ENCODE assay signal across 8 cellular contexts in genomic region chr7:105934577-105935185, GRCh38. TPM values are rescaled to one million over a fixed set of nuclear protein-coding genes. Genes with fewer than 3 reads are reported as not detected.
DNase-seq lines count a peak whose midpoint lies in the region; ATAC-seq, FAIRE-seq and TF ChIP-seq lines count a peak whose summit lies in the region.

No MANE protein-coding gene starts in this region.

- H3K27me3 ChIP-seq in Caco-2 (replicated peaks; ENCODE audit: control insufficient read depth, insufficient read depth, low read length) (no peaks in the 10 kb centered on the region), heart right ventricle (no peaks in the 10 kb centered on the region), small intestine (ENCODE audit: control insufficient read depth in 2 of 2, insufficient read depth in 2 of 2, low read length in 2 of 2) (no peaks in the 10 kb centered on the region), tibial artery (no peaks in the 10 kb centered on the region)

- DNase-seq in Caco-2 = peak; percentile 50 to 59
- peak; percentile 29 to 30 for DNase-seq in Kasumi-1 (lab: John Stamatoyannopoulos, UW)
- DNase-seq in SK-MEL-5 (ENCODE audit: low read depth, low spot score) = peak; percentile 81
- DNase-seq in heart right ventricle = peak in 1 of 2 donors; percentile 16
- DNase-seq in small intestine = peak; percentile 38
- DNase-seq in activated CD4-positive, alpha-beta T cell treated with anti-CD3 and anti-CD28 coated beads for 36 hours = no peak
- DNase-seq in tibial artery = no peak

- BruUV-seq in Caco-2 (replicated peaks; lab: Mats Ljungman, UMichigan) = no TSS peak

- TF ChIP-seq CTCF in Caco-2 (IDR thresholded peaks at IDR 0.05; ENCODE audit: insufficient read depth in 1 of 2, low read depth in 1 of 2, low read length in 1 of 2, severe bottlenecking in 1 of 2, unreplicated experiment in 1 of 2) = peak; percentile 38 to 68
- TF ChIP-seq CTCF in heart right ventricle (IDR thresholded peaks at IDR 0.05) = peak in 7 of 9 donors; percentile 29 to 63 (median 43)
- peak in 1 of 2 experiments; percentile 21 for TF ChIP-seq CTCF in tibial artery (IDR thresholded peaks at IDR 0.05)

- no peak overlapping the region for H3K4me3 Mint-ChIP-seq in Caco-2 (ENCODE audit: unreplicated experiment)
- H3K4me3 Mint-ChIP-seq in activated CD4-positive, alpha-beta T cell treated with anti-CD3 and anti-CD28 coated beads for 36 hours = no peak overlapping the region

- POLR2A ChIA-PET in Caco-2 (lab: Charles Lee) = no interaction called here
- POLR2A ChIA-PET in activated CD4-positive, alpha-beta T cell treated with anti-CD3 and anti-CD28 coated beads for 36 hours (lab: Charles Lee) = no interaction called here

- H3K4me1 ChIP-seq in Caco-2 (no peaks in the 10 kb centered on the region), heart right ventricle (peaks cover 0 to 19% (median 2%) of the 10 kb centered on the region in 9 donors), small intestine (ENCODE audit: control insufficient read depth in 2 of 2, insufficient read depth in 1 of 2, low read depth in 1 of 2, low read length in 1 of 2) (no peaks in the 10 kb centered on the region), tibial artery (peaks cover 0 to 7% (median 3%) of the 10 kb centered on the region in 4 donors)

- no peaks in the 10 kb centered on the region for H3K9me3 Mint-ChIP-seq in Caco-2 (ENCODE audit: unreplicated experiment)
- H3K9me3 Mint-ChIP-seq in activated CD4-positive, alpha-beta T cell treated with anti-CD3 and anti-CD28 coated beads for 36 hours (ENCODE audit: low read depth) = no peaks in the 10 kb centered on the region

- no peaks in the 10 kb centered on the region for H3K36me3 ChIP-seq in Caco-2 (ENCODE audit: control insufficient read depth, insufficient read depth, low read length)
- no peaks in the 10 kb centered on the region for H3K36me3 ChIP-seq in heart right ventricle
- no peaks in the 10 kb centered on the region for H3K36me3 ChIP-seq in small intestine (ENCODE audit: control insufficient read depth in 2 of 2, insufficient read depth in 2 of 2, low read length in 2 of 2)
- no peaks in the 10 kb centered on the region for H3K36me3 ChIP-seq in tibial artery

- no peaks in the 10 kb centered on the region for H3K27me3 Mint-ChIP-seq in Caco-2 (ENCODE audit: insufficient read depth, unreplicated experiment)
- no peaks in the 10 kb centered on the region for H3K27me3 Mint-ChIP-seq in activated CD4-positive, alpha-beta T cell treated with anti-CD3 and anti-CD28 coated beads for 36 hours

- FAIRE-seq in small intestine (lab: Jason Lieb, UNC) = no peak

- H3K9me3 ChIP-seq in Caco-2 (no peaks in the 10 kb centered on the region), heart right ventricle (no peaks in the 10 kb centered on the region), small intestine (ENCODE audit: control insufficient read depth, low read depth) (no peaks in the 10 kb centered on the region), tibial artery (no peaks in the 10 kb centered on the region)

- H3K27ac Mint-ChIP-seq in Caco-2 (ENCODE audit: unreplicated experiment) = no peak overlapping the region
- no peak overlapping the region for H3K27ac Mint-ChIP-seq in activated CD4-positive, alpha-beta T cell treated with anti-CD3 and anti-CD28 coated beads for 36 hours

- H3K4me3 ChIP-seq in Caco-2 (ENCODE audit: low read depth, low read length) (no peak overlapping the region), heart right ventricle (no peak overlapping the region), small intestine (ENCODE audit: low read depth in 1 of 2, low read length in 2 of 2) (no peak overlapping the region), tibial artery (no peak overlapping the region)

- intact Hi-C loops in Caco-2 (cut with micrococcal nuclease; ENCODE audit: unreplicated experiment) (loop anchor here (1.0 to 2.0 kb wide), 4 partner anchors 75 to 218 kb away; no protein-coding TSS in a partner anchor), heart right ventricle (cut with DNase I) (loop anchor here in 8 of 10 donors (1.0 to 10.0 kb wide), 9 partner anchors 50 to 110 kb away; no protein-coding TSS in a partner anchor), tibial artery (cut with DNase I; ENCODE audit: low total_unique reads) (no loop called here)
- intact Hi-C loops in activated CD4-positive, alpha-beta T cell treated with anti-CD3 and anti-CD28 coated beads for 36 hours (cut with DNase I, micrococcal nuclease) = loop anchor here in 1 of 2 experiments (1.0 kb wide), 1 partner anchor 108 kb away; no protein-coding TSS in a partner anchor

- H3K27ac ChIP-seq in heart right ventricle = no peak overlapping the region
- no peak overlapping the region for H3K27ac ChIP-seq in small intestine (ENCODE audit: low read depth in 1 of 2, low read length in 1 of 2)
- no peak overlapping the region for H3K27ac ChIP-seq in tibial artery

- CTCF ChIA-PET in Caco-2 (lab: Charles Lee) = interaction anchor here (0.6 to 1.4 kb wide), 13 partner anchors 57 to 534 kb away, joined by 3 to 23 read pairs (median 3); no protein-coding TSS in a partner anchor
- CTCF ChIA-PET in activated CD4-positive, alpha-beta T cell treated with anti-CD3 and anti-CD28 coated beads for 36 hours (lab: Charles Lee) = interaction anchor here (0.7 to 1.4 kb wide), 6 partner anchors 10 to 112 kb away, joined by 3 to 8 read pairs (median 4); no protein-coding TSS in a partner anchor

- H3K4me1 Mint-ChIP-seq in Caco-2 (ENCODE audit: low read depth, unreplicated experiment) = peaks cover 1% of the 10 kb centered on the region
- H3K4me1 Mint-ChIP-seq in activated CD4-positive, alpha-beta T cell treated with anti-CD3 and anti-CD28 coated beads for 36 hours = peaks cover 5% of the 10 kb centered on the region

- H3K36me3 Mint-ChIP-seq in Caco-2 (ENCODE audit: insufficient read depth, unreplicated experiment) = peaks cover 4% of the 10 kb centered on the region
- H3K36me3 Mint-ChIP-seq in activated CD4-positive, alpha-beta T cell treated with anti-CD3 and anti-CD28 coated beads for 36 hours (ENCODE audit: low read depth) = no peaks in the 10 kb centered on the region

- in situ Hi-C loops in SK-MEL-5 (cut with HindIII; ENCODE audit: low pct_unique_long_range_greater_than_20kb, low sequenced_read_pairs) = no loop called here

- WGBS in heart right ventricle, 2 donors = 79 to 84% methylated on average over 7 of the region's 7 CpGs
- 86 to 89% (median 87%) methylated on average over 7 of the region's 7 CpGs for WGBS in small intestine, 3 donors

- ATAC-seq in heart right ventricle (peak; percentile 74 to 92 (median 78)), GM21390 (IDR thresholded peaks at IDR 0.05; ENCODE audit: unreplicated experiment) (no peak)
- ATAC-seq in activated CD4-positive, alpha-beta T cell treated with anti-CD3 and anti-CD28 coated beads for 36 hours = no peak

RNA-seq across cellular contexts. Expression of gene CDHR3, which starts 28.4 kb away (rescaled TPM):
- 9.2 and 12.0 TPM in 2 replicates for total RNA-seq in Caco-2 (2022)
- total RNA-seq in SK-MEL-5 (2014; rRNA removed; shearing (Covaris generic)) = 3.1 and 5.1 TPM in 2 replicates
- 4.4 and 5.6 TPM in 2 replicates for polyA plus RNA-seq in SK-MEL-5 (2015; cell fraction: cytosol; rRNA removed)
- polyA plus RNA-seq in SK-MEL-5 (2015; cell fraction: nucleus; rRNA removed) = 7.1 and 10.2 TPM in 2 replicates
- total RNA-seq in heart right ventricle = 10 to 100 TPM in 2 of 10 donors, 1 to 10 TPM in 7, under 1 TPM in 1; 0.59 to 14.2 (median 1.9) TPM
- 1 to 10 TPM in 1 of 2 donors, under 1 TPM in 1; 0.88 to 6.4 TPM for polyA plus RNA-seq in heart right ventricle
- 1 to 10 TPM; 4.1 to 6.3 (median 4.6) TPM for polyA plus RNA-seq in small intestine
- under 1 TPM; 0.55 to 0.93 TPM for total RNA-seq in activated CD4-positive, alpha-beta T cell treated with anti-CD3 and anti-CD28 coated beads for 36 hours

RNA-seq across cellular contexts. Expression of gene ATXN7L1, which starts 58.3 kb away (rescaled TPM):
- 14.1 and 18.2 TPM in 2 replicates for total RNA-seq in Caco-2 (2022)
- total RNA-seq in SK-MEL-5 (2014; rRNA removed; shearing (Covaris generic)) = 16.3 and 19.8 TPM in 2 replicates
- 12.4 and 13.3 TPM in 2 replicates for polyA plus RNA-seq in SK-MEL-5 (2015; cell fraction: cytosol; rRNA removed)
- polyA plus RNA-seq in SK-MEL-5 (2015; cell fraction: nucleus; rRNA removed) = 10.7 and 15.2 TPM in 2 replicates
- 1 to 10 TPM; 3.1 to 7.2 (median 5.6) TPM for total RNA-seq in heart right ventricle
- 1 to 10 TPM; 1.7 to 2.9 TPM for polyA plus RNA-seq in heart right ventricle
- polyA plus RNA-seq in small intestine = 10 to 100 TPM in 2 of 3 donors, 1 to 10 TPM in 1; 9.7 to 50.8 (median 30.3) TPM
- total RNA-seq in activated CD4-positive, alpha-beta T cell treated with anti-CD3 and anti-CD28 coated beads for 36 hours = 10 to 100 TPM; 11.2 to 16.9 TPM

Comparison
In these comparisons a context has a peak if more than half of its experiments do, and no peak if none do; other contexts are left out.
1. DNase-seq: peak in Caco-2 (2 of 2), Kasumi-1 (2 of 2), SK-MEL-5 (single experiment) and small intestine (single experiment); none in activated CD4-positive, alpha-beta T cell treated with anti-CD3 and anti-CD28 coated beads for 36 hours (single experiment) and tibial artery (0 of 2).
2. ATAC-seq: peak in heart right ventricle (8 of 8); none in activated CD4-positive, alpha-beta T cell treated with anti-CD3 and anti-CD28 coated beads for 36 hours (single experiment) and GM21390 (single experiment).